ENCODE assay signal across 16 cellular contexts in the genomic region with DNA sequence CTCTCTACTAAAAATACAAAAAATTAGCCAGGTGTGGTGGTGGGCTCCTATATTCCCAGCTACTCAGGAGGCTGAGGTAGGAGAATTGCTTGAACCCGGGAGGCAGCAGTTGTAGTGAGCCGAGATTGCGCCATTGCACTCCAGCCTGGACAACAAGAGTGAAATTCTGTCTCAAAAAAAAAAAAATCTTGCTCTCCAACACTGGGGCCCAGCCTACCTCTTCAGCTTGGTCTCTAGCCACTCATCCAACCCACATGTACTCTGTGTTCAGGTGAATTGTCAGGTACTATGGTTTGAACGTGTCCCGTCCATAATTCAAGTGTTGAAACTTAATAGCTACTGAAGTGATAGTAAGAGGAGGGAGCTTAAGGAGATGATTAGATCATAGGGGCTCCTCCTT. TPM values are rescaled to one million over a fixed set of nuclear protein-coding genes. Genes with fewer than 3 reads are reported as not detected.
DNase-seq lines count a peak whose midpoint lies in the region; ATAC-seq and TF ChIP-seq lines count a peak whose summit lies in the region.
"Had no signal": no experiment of that assay in that cellular context is flagged by ENCODE, and none has a peak within 500 bp of the region (broad histone marks: within the 10 kb centered on the region; RNA-seq: fewer than 3 reads in every experiment).

No MANE protein-coding gene starts in this region.

- CTCF ChIA-PET in OCI-LY7 (lab: Charles Lee; ENCODE audit: unreplicated experiment) = no interaction called here

- intact Hi-C loops in left lung (cut with DNase I) = no loop called here
- intact Hi-C loops in psoas muscle (cut with DNase I) = no loop called here
- intact Hi-C loops in OCI-LY7 (cut with micrococcal nuclease; ENCODE audit: unreplicated experiment) = no loop called here

- no peaks in the 10 kb centered on the region for H3K27me3 ChIP-seq in left lung
- no peaks in the 10 kb centered on the region for H3K27me3 ChIP-seq in parathyroid adenoma (ENCODE audit: control insufficient read depth, insufficient read depth, low read length)
- H3K27me3 ChIP-seq in psoas muscle (ENCODE audit: insufficient read depth in 3 of 3, low read length in 2 of 3) = no peaks in the 10 kb centered on the region

- peak; percentile 34 for DNase-seq in DMS53 (lab: John Stamatoyannopoulos, UW)
- DNase-seq in DMS53 treated with DMSO at 0.1 percent for 48 hours (lab: John Stamatoyannopoulos, UW; ENCODE audit: unreplicated experiment) = no peak
- DNase-seq in NCI-H2029 (lab: John Stamatoyannopoulos, UW) = peak; percentile 32
- peak in 1 of 2 donors; percentile 45 for DNase-seq in left lung
- DNase-seq in psoas muscle = no peak
- no peak for DNase-seq in OCI-LY7 (ENCODE audit: low spot score)
- DNase-seq in activated naive CD8-positive, alpha-beta T cell treated with anti-CD3 and anti-CD28 coated beads for 36 hours = no peak
- DNase-seq: AML-193; Caco-2; CD4-positive, alpha-beta T cell; HCEC 1CT had no signal

- H3K27ac Mint-ChIP-seq in activated naive CD8-positive, alpha-beta T cell treated with anti-CD3 and anti-CD28 coated beads for 36 hours = no peak overlapping the region
- H3K27ac Mint-ChIP-seq: CD4-positive, alpha-beta T cell; GM23338 had no signal

- POLR2A ChIA-PET in OCI-LY7 (lab: Charles Lee) = interaction anchor here (0.7 to 1.3 kb wide), 4 partner anchors 12 to 332 kb away, joined by 3 to 4 read pairs (median 3); a partner anchor contains a TSS

- no peaks in the 10 kb centered on the region for H4K20me1 ChIP-seq in OCI-LY7 (ENCODE audit: insufficient read depth, low read length)

- H2AFZ ChIP-seq in parathyroid adenoma (no peak overlapping the region), OCI-LY7 (ENCODE audit: low read length) (no peak overlapping the region)
- H2AFZ ChIP-seq: GM23338 had no signal

- H3K36me3 ChIP-seq in left lung (no peaks in the 10 kb centered on the region), parathyroid adenoma (ENCODE audit: control insufficient read depth, insufficient read depth, low read length) (no peaks in the 10 kb centered on the region), psoas muscle (ENCODE audit: insufficient read depth in 1 of 2, low read depth in 1 of 2) (no peaks in the 10 kb centered on the region), OCI-LY7 (ENCODE audit: insufficient read depth, low read length) (no peaks in the 10 kb centered on the region)

- H3K9me3 ChIP-seq in left lung (no peaks in the 10 kb centered on the region), parathyroid adenoma (ENCODE audit: control insufficient read depth, low read length) (no peaks in the 10 kb centered on the region), psoas muscle (no peaks in the 10 kb centered on the region), OCI-LY7 (ENCODE audit: low read length) (no peaks in the 10 kb centered on the region)
- H3K9me3 ChIP-seq: A549, Caco-2 had no signal

- H3K9me3 Mint-ChIP-seq in activated naive CD8-positive, alpha-beta T cell treated with anti-CD3 and anti-CD28 coated beads for 36 hours = no peaks in the 10 kb centered on the region
- H3K9me3 Mint-ChIP-seq: CD4-positive, alpha-beta T cell; GM23338 had no signal

- TF ChIP-seq CTCF in left lung (IDR thresholded peaks at IDR 0.05) = no peak
- no peak for TF ChIP-seq CTCF in parathyroid adenoma (IDR thresholded peaks at IDR 0.05)
- no peak for TF ChIP-seq CTCF in psoas muscle (IDR thresholded peaks at IDR 0.05)
- no peak for TF ChIP-seq CTCF in OCI-LY7 (conservative IDR thresholded peaks at IDR 0.05; ENCODE audit: low read length)

- H3K9me2 ChIP-seq in OCI-LY7 (ENCODE audit: insufficient read depth, low read length) = no peaks in the 10 kb centered on the region

- H3K27me3 Mint-ChIP-seq in activated naive CD8-positive, alpha-beta T cell treated with anti-CD3 and anti-CD28 coated beads for 36 hours = no peaks in the 10 kb centered on the region
- H3K27me3 Mint-ChIP-seq: CD4-positive, alpha-beta T cell had no signal

- no peak overlapping the region for H3K4me3 Mint-ChIP-seq in activated naive CD8-positive, alpha-beta T cell treated with anti-CD3 and anti-CD28 coated beads for 36 hours
- H3K4me3 Mint-ChIP-seq: CD4-positive, alpha-beta T cell; GM23338 had no signal

- 90 to 95% (median 94%) methylated on average over 5 of the region's 5 CpGs for WGBS in psoas muscle, 3 donors

- peaks cover 0 to 43% of the 10 kb centered on the region in 2 donors for H3K4me1 ChIP-seq in left lung
- H3K4me1 ChIP-seq in parathyroid adenoma = peaks cover 3% of the 10 kb centered on the region
- peaks cover 3% of the 10 kb centered on the region for H3K4me1 ChIP-seq in psoas muscle
- peaks cover 14% of the 10 kb centered on the region for H3K4me1 ChIP-seq in OCI-LY7 (ENCODE audit: insufficient read depth, low read length, poor library complexity, severe bottlenecking)
- H3K4me1 ChIP-seq: A549, Caco-2 had no signal

- H3K4me3 ChIP-seq in left lung (no peak overlapping the region), parathyroid adenoma (ENCODE audit: low read depth, low read length) (no peak overlapping the region), psoas muscle (no peak overlapping the region), OCI-LY7 (ENCODE audit: low read depth, low read length, poor library complexity, severe bottlenecking) (no peak overlapping the region)
- H3K4me3 ChIP-seq: A549, GM23338 had no signal

- H3K9ac ChIP-seq in parathyroid adenoma = no peak overlapping the region

- ATAC-seq in left lung = peak; percentile 89
- ATAC-seq in psoas muscle = no peak
- ATAC-seq: A549, GM23338 had no signal

- H3K27ac ChIP-seq in left lung = peak overlapping the region in 1 of 2 donors; percentile 45
- peak overlapping the region; percentile 22 for H3K27ac ChIP-seq in parathyroid adenoma
- H3K27ac ChIP-seq in psoas muscle = no peak overlapping the region
- H3K27ac ChIP-seq in OCI-LY7 (ENCODE audit: low read depth, low read length, poor library complexity, severe bottlenecking) = no peak overlapping the region
- H3K27ac ChIP-seq: 22Rv1, A549, C4-2B had no signal

- H3K4me2 ChIP-seq in parathyroid adenoma (ENCODE audit: low read length) = no peak overlapping the region
- no peak overlapping the region for H3K4me2 ChIP-seq in OCI-LY7 (ENCODE audit: low read length)
- H3K4me2 ChIP-seq: A549, GM23338 had no signal

- no peaks in the 10 kb centered on the region for H3K79me2 ChIP-seq in parathyroid adenoma
- H3K79me2 ChIP-seq in OCI-LY7 (ENCODE audit: insufficient read depth, low read depth, low read length) = no peaks in the 10 kb centered on the region

- no TSS peak for BruUV-seq in OCI-LY7 (replicated peaks; lab: Mats Ljungman, UMichigan)

- peaks cover 1% of the 10 kb centered on the region for H3K4me1 Mint-ChIP-seq in activated naive CD8-positive, alpha-beta T cell treated with anti-CD3 and anti-CD28 coated beads for 36 hours

- H3K36me3 Mint-ChIP-seq in activated naive CD8-positive, alpha-beta T cell treated with anti-CD3 and anti-CD28 coated beads for 36 hours = no peaks in the 10 kb centered on the region

RNA-seq across cellular contexts. Expression of a gene that starts 22.4 kb away (rescaled TPM):
- 100 to 1,000 TPM; 253 to 336 TPM for total RNA-seq in left lung
- total RNA-seq in psoas muscle = 100 to 1,000 TPM; 232 to 375 (median 284) TPM
- 100 to 1,000 TPM; 206 to 410 (median 369) TPM for polyA plus RNA-seq in psoas muscle
- 24.5 and 30.1 TPM in 2 replicates for total RNA-seq in OCI-LY7 (2014; rRNA removed; shearing (Covaris generic))
- total RNA-seq in OCI-LY7 (2022) = 129 and 143 TPM in 2 replicates
- 100 to 1,000 TPM; 260 to 278 TPM for total RNA-seq in activated naive CD8-positive, alpha-beta T cell treated with anti-CD3 and anti-CD28 coated beads for 36 hours

RNA-seq across cellular contexts. Expression of a gene that starts 52.9 kb away (rescaled TPM):
- total RNA-seq in left lung (100 to 1,000 TPM; 229 to 294 TPM), psoas muscle (100 to 1,000 TPM in 2 of 4 donors, 10 to 100 TPM in 2; 55.5 to 116 (median 91.7) TPM), OCI-LY7 (2022) (115 and 123 TPM in 2 replicates)
- 100 to 1,000 TPM; 108 to 197 (median 135) TPM for polyA plus RNA-seq in psoas muscle
- total RNA-seq in OCI-LY7 (2014; rRNA removed; shearing (Covaris generic)) = 148 and 149 TPM in 2 replicates
- 100 to 1,000 TPM; 148 to 149 TPM for total RNA-seq in activated naive CD8-positive, alpha-beta T cell treated with anti-CD3 and anti-CD28 coated beads for 36 hours

Comparison
In these comparisons a context has a peak if more than half of its experiments do, and no peak if none do; other contexts are left out.
1. DNase-seq: peak in DMS53 (single experiment) and NCI-H2029 (single experiment); none in DMS53 treated with DMSO at 0.1 percent for 48 hours (single experiment), psoas muscle (0 of 2), OCI-LY7 (single experiment) and activated naive CD8-positive, alpha-beta T cell treated with anti-CD3 and anti-CD28 coated beads for 36 hours (single experiment).